ENCODE assay signal across 8 cellular contexts in genomic region chr12:54579696-54580333, GRCh38. TPM values are rescaled to one million over a fixed set of nuclear protein-coding genes. Genes with fewer than 3 reads are reported as not detected.
DNase-seq lines count a peak whose midpoint lies in the region; ATAC-seq and TF ChIP-seq lines count a peak whose summit lies in the region.

No MANE protein-coding gene starts in this region.

- no peaks in the 10 kb centered on the region for H3K4me1 ChIP-seq in Caco-2
- H3K4me1 ChIP-seq in OCI-LY7 (ENCODE audit: insufficient read depth, low read length, poor library complexity, severe bottlenecking): no peaks in the 10 kb centered on the region
- H3K4me1 ChIP-seq in neural progenitor cell: peaks cover 25% of the 10 kb centered on the region
- peaks cover 10% of the 10 kb centered on the region for H3K4me1 ChIP-seq in stomach smooth muscle (ENCODE audit: control insufficient read depth, insufficient read depth, low read length)

- H3K4me3 ChIP-seq in Caco-2 (ENCODE audit: low read depth, low read length) (no peak overlapping the region), OCI-LY7 (ENCODE audit: low read depth, low read length, poor library complexity, severe bottlenecking) (no peak overlapping the region), neural progenitor cell (no peak overlapping the region), stomach smooth muscle (ENCODE audit: low read length in 2 of 2) (no peak overlapping the region)

- DNase-seq in Caco-2 (peak; percentile 76 to 85), OCI-LY7 (ENCODE audit: low spot score) (peak; percentile 78), fibroblast of peridontal ligament (ENCODE audit: extremely low read depth) (peak; percentile 74), neural progenitor cell (ENCODE audit: low spot score) (peak; percentile 87)
- peak; percentile 86 for DNase-seq in activated T-cell treated with anti-CD3 and anti-CD28 coated beads, Interleukin-2, amount 50 U/mL, for 1 hour

- no peaks in the 10 kb centered on the region for H3K36me3 ChIP-seq in Caco-2 (ENCODE audit: control insufficient read depth, insufficient read depth, low read length)
- peaks cover 11% of the 10 kb centered on the region; the same call in 1 of the 2 replicates for H3K36me3 ChIP-seq in OCI-LY7 (ENCODE audit: insufficient read depth, low read length)
- H3K36me3 ChIP-seq in neural progenitor cell: no peaks in the 10 kb centered on the region
- H3K36me3 ChIP-seq in stomach smooth muscle (ENCODE audit: control insufficient read depth in 2 of 2, insufficient read depth in 2 of 2, low read length in 2 of 2): peaks cover 3 to 15% of the 10 kb centered on the region in 2 donors

- TF ChIP-seq CTCF in Caco-2 (IDR thresholded peaks at IDR 0.05; ENCODE audit: insufficient read depth in 1 of 2, low read depth in 1 of 2, low read length in 1 of 2, severe bottlenecking in 1 of 2, unreplicated experiment in 1 of 2) (peak; percentile 94 to 95), OCI-LY7 (conservative IDR thresholded peaks at IDR 0.05; ENCODE audit: low read length) (peak; percentile 95), neural progenitor cell (IDR thresholded peaks at IDR 0.05) (peak; percentile 93)

- no peak overlapping the region for H3K27ac Mint-ChIP-seq in Caco-2 (ENCODE audit: unreplicated experiment)
- H3K27ac Mint-ChIP-seq in neural progenitor cell: peak overlapping the region; percentile 73

- H3K36me3 Mint-ChIP-seq in Caco-2 (ENCODE audit: insufficient read depth, unreplicated experiment) (no peaks in the 10 kb centered on the region), neural progenitor cell (peaks cover 25% of the 10 kb centered on the region)

- H3K27ac ChIP-seq in OCI-LY7 (ENCODE audit: low read depth, low read length, poor library complexity, severe bottlenecking) (no peak overlapping the region), neural progenitor cell (no peak overlapping the region), stomach smooth muscle (ENCODE audit: low read length) (no peak overlapping the region)

- ATAC-seq in GM19372 (IDR thresholded peaks at IDR 0.05; ENCODE audit: low read depth, unreplicated experiment): peak; percentile 90
- peak; percentile 98 for ATAC-seq in HG03432 (IDR thresholded peaks at IDR 0.05; ENCODE audit: unreplicated experiment)

- intact Hi-C loops in Caco-2 (cut with micrococcal nuclease; ENCODE audit: unreplicated experiment) (loop anchor here (2.0 kb wide), 1 partner anchor 17 kb away; no protein-coding TSS in a partner anchor), OCI-LY7 (cut with micrococcal nuclease; ENCODE audit: unreplicated experiment) (no loop called here)

- H3K4me1 Mint-ChIP-seq in Caco-2 (ENCODE audit: low read depth, unreplicated experiment): no peaks in the 10 kb centered on the region
- peaks cover 57% of the 10 kb centered on the region for H3K4me1 Mint-ChIP-seq in neural progenitor cell

- H3K4me3 Mint-ChIP-seq in Caco-2 (ENCODE audit: unreplicated experiment): no peak overlapping the region
- no peak overlapping the region for H3K4me3 Mint-ChIP-seq in neural progenitor cell

- H3K27me3 ChIP-seq in Caco-2 (replicated peaks; ENCODE audit: control insufficient read depth, insufficient read depth, low read length) (no peaks in the 10 kb centered on the region; the same call in none of the 2 replicates), neural progenitor cell (no peaks in the 10 kb centered on the region), stomach smooth muscle (ENCODE audit: control insufficient read depth in 1 of 2, insufficient read depth in 2 of 2, low read length in 2 of 2) (no peaks in the 10 kb centered on the region)

- H3K27me3 Mint-ChIP-seq in Caco-2 (ENCODE audit: insufficient read depth, unreplicated experiment) (peaks cover 17% of the 10 kb centered on the region), neural progenitor cell (ENCODE audit: insufficient read depth, low read depth) (peaks cover 6% of the 10 kb centered on the region)

- POLR2A ChIA-PET in Caco-2 (lab: Charles Lee) (no interaction called here), OCI-LY7 (lab: Charles Lee) (interaction anchor here (0.7 to 1.1 kb wide), 2 partner anchors 17 to 76 kb away, joined by 3 read pairs; no protein-coding TSS in a partner anchor)

- no peaks in the 10 kb centered on the region for H3F3A ChIP-seq in neural progenitor cell (ENCODE audit: low read depth)

- H4K20me1 ChIP-seq in OCI-LY7 (ENCODE audit: insufficient read depth, low read length) (no peaks in the 10 kb centered on the region), neural progenitor cell (ENCODE audit: low read depth) (no peaks in the 10 kb centered on the region)

- no peaks in the 10 kb centered on the region for H3K9me2 ChIP-seq in OCI-LY7 (ENCODE audit: insufficient read depth, low read length)

- BruUV-seq in Caco-2 (replicated peaks; lab: Mats Ljungman, UMichigan) (no TSS peak), OCI-LY7 (replicated peaks; lab: Mats Ljungman, UMichigan) (no TSS peak)

- H3K79me2 ChIP-seq in OCI-LY7 (ENCODE audit: insufficient read depth, low read depth, low read length) (no peaks in the 10 kb centered on the region), neural progenitor cell (ENCODE audit: low read depth) (no peaks in the 10 kb centered on the region)

- no peaks in the 10 kb centered on the region for H3K9me3 Mint-ChIP-seq in Caco-2 (ENCODE audit: unreplicated experiment)
- no peaks in the 10 kb centered on the region for H3K9me3 Mint-ChIP-seq in neural progenitor cell

- CTCF ChIA-PET in Caco-2 (lab: Charles Lee) (interaction anchor here (0.5 to 1.7 kb wide), 10 partner anchors 8 to 172 kb away, joined by 3 to 10 read pairs (median 4); partner anchors contain the start of genes PDE1B and PPP1R1A), OCI-LY7 (lab: Charles Lee; ENCODE audit: unreplicated experiment) (interaction anchor here (0.6 to 0.8 kb wide), 2 partner anchors 53 to 403 kb away, joined by 3 to 4 read pairs; no protein-coding TSS in a partner anchor)

- H3K9me3 ChIP-seq in Caco-2: no peaks in the 10 kb centered on the region
- no peaks in the 10 kb centered on the region for H3K9me3 ChIP-seq in OCI-LY7 (ENCODE audit: low read length)
- H3K9me3 ChIP-seq in neural progenitor cell (ENCODE audit: low read depth): no peaks in the 10 kb centered on the region
- H3K9me3 ChIP-seq in stomach smooth muscle (ENCODE audit: control insufficient read depth in 2 of 2, low read length in 2 of 2): no peaks in the 10 kb centered on the region

- H3K9ac ChIP-seq in neural progenitor cell (no peak overlapping the region), stomach smooth muscle (ENCODE audit: low read length in 2 of 2) (peak overlapping the region; percentile 22 to 31)

- no peak overlapping the region for H3K4me2 ChIP-seq in OCI-LY7 (ENCODE audit: low read length)
- H3K4me2 ChIP-seq in neural progenitor cell: peak overlapping the region; percentile 30

- H2AFZ ChIP-seq in OCI-LY7 (ENCODE audit: low read length): no peak overlapping the region
- peak overlapping the region; percentile 83 for H2AFZ ChIP-seq in neural progenitor cell (replicated peaks)

RNA-seq across cellular contexts. Expression of gene PPP1R1A, which starts 8.6 kb away (rescaled TPM):
- total RNA-seq in Caco-2 (2022) (0.43 TPM in 1 of 2 replicates, not detected in the other), OCI-LY7 (2022) (not detected in 2 replicates), neural progenitor cell (ENCODE audit: low replicate concordance) (2.3 and 3.8 TPM in 2 replicates)
- not detected in 2 replicates for total RNA-seq in OCI-LY7 (2014; rRNA removed; shearing (Covaris generic))

RNA-seq across cellular contexts. Expression of gene PDE1B, which starts 30.4 kb away (rescaled TPM):
- total RNA-seq in Caco-2 (2022) (not detected in 2 replicates), OCI-LY7 (2022) (14.9 and 17.4 TPM in 2 replicates), neural progenitor cell (ENCODE audit: low replicate concordance) (1.5 and 5.3 TPM in 2 replicates)
- total RNA-seq in OCI-LY7 (2014; rRNA removed; shearing (Covaris generic)): 7.1 and 9.7 TPM in 2 replicates

RNA-seq across cellular contexts. Expression of gene LACRT, which starts 54.9 kb away (rescaled TPM):
- not detected in 2 replicates for total RNA-seq in Caco-2 (2022)
- not detected in 2 replicates for total RNA-seq in OCI-LY7 (2014; rRNA removed; shearing (Covaris generic))
- total RNA-seq in OCI-LY7 (2022): not detected in 2 replicates
- not detected in 2 replicates for total RNA-seq in neural progenitor cell (ENCODE audit: low replicate concordance)
